Comparison of ENCODE assay signal across 13 cellular contexts in the genomic region with DNA sequence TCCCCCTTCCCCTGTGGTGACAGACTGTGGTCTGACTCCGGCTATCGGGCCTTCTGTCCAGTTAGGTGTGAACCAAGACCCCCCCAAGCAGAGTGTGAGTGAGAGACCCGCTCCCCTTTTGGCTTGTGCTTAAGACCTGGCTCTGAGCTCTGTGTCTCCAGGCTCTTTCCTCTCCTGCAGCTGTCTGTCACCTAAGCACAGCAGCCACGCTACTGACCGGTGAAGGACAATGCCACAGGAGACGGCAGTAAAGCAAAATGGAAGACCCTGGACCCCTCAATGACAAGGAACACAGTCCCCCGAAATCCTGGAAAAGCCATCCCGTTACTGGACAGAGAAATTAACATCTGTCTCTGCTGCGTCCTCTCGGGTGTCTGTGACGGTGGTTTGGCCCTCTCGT. TPM values are rescaled to one million over a fixed set of nuclear protein-coding genes. Genes with fewer than 3 reads are reported as not detected.
DNase-seq lines count a peak whose midpoint lies in the region; TF ChIP-seq lines count a peak whose summit lies in the region.
"Had no signal": no experiment of that assay in that cellular context is flagged by ENCODE, and none has a peak within 500 bp of the region (broad histone marks: within the 10 kb centered on the region; RNA-seq: fewer than 3 reads in every experiment).

No MANE protein-coding gene starts in this region.

- H3K36me3 ChIP-seq in breast epithelium: no peaks in the 10 kb centered on the region
- no peaks in the 10 kb centered on the region for H3K36me3 ChIP-seq in mammary epithelial cell (ENCODE audit: insufficient read depth, low read length)
- no peaks in the 10 kb centered on the region for H3K36me3 ChIP-seq in hepatocyte (replicated peaks; ENCODE audit: insufficient read depth, low read depth)
- no peaks in the 10 kb centered on the region for H3K36me3 ChIP-seq in stomach
- H3K36me3 ChIP-seq: colonic mucosa had no signal

- H3K9me2 ChIP-seq in hepatocyte (replicated peaks; ENCODE audit: insufficient read depth): no peaks in the 10 kb centered on the region

- CTCF ChIA-PET in mammary epithelial cell (lab: Charles Lee; ENCODE audit: low non-redundant PET): no interaction called here
- CTCF ChIA-PET in activated CD4-positive, alpha-beta memory T cell treated with anti-CD3 and anti-CD28 coated beads for 36 hours (lab: Charles Lee): interaction anchor here (0.8 to 1.3 kb wide), 3 partner anchors 7 to 60 kb away, joined by 3 read pairs; no protein-coding TSS in a partner anchor

- TF ChIP-seq CTCF in breast epithelium (IDR thresholded peaks at IDR 0.05) (no peak), mammary epithelial cell (conservative IDR thresholded peaks at IDR 0.05 in 1 of 2, IDR thresholded peaks at IDR 0.05 in 1 of 2; ENCODE audit: extremely low read depth in 1 of 2, insufficient read depth in 1 of 2, low read depth in 1 of 2, low read length in 2 of 2) (no peak), hepatocyte (IDR thresholded peaks at IDR 0.05; ENCODE audit: poor library complexity) (no peak), stomach (IDR thresholded peaks at IDR 0.05) (no peak)

- TF ChIP-seq POLR2A in breast epithelium (IDR thresholded peaks at IDR 0.05) (no peak), stomach (IDR thresholded peaks at IDR 0.05) (no peak)

- peak overlapping the region; percentile 72 to 93 for H3K27ac ChIP-seq in breast epithelium
- no peak overlapping the region for H3K27ac ChIP-seq in mammary epithelial cell (ENCODE audit: insufficient read depth, low read depth, low read length)
- peak overlapping the region; percentile 44 for H3K27ac ChIP-seq in hepatocyte
- H3K27ac ChIP-seq in stomach: peak overlapping the region in 4 of 5 donors; percentile 59 to 79 (median 70)
- H3K27ac ChIP-seq: colonic mucosa had no signal

- DNase-seq in breast epithelium (ENCODE audit: low spot score in 2 of 2): no peak
- DNase-seq in mammary epithelial cell: no peak
- no peak for DNase-seq in activated CD4-positive, alpha-beta memory T cell treated with anti-CD3 and anti-CD28 coated beads for 36 hours
- DNase-seq in hepatocyte (ENCODE audit: low spot score): no peak
- no peak for DNase-seq in stomach
- no peak for DNase-seq in SHP77 (lab: John Stamatoyannopoulos, UW)
- no peak for DNase-seq in NCI-H345 treated with DMSO at 0.1 percent for 48 hours (lab: John Stamatoyannopoulos, UW; ENCODE audit: unreplicated experiment)
- DNase-seq in middle frontal gyrus (ENCODE audit: extremely low spot score, low spot score): no peak
- DNase-seq: activated gamma-delta T cell treated with Interleukin-2 at 50 U/mL for 16 hours, colonic mucosa, DMS153, NCI-H2081 treated with DMSO at 0.1 percent for 48 hours had no signal

- in situ Hi-C loops in mammary epithelial cell (cut with MboI; ENCODE audit: low sequenced_read_pairs in 2 of 2): no loop called here

- no TSS peak for BruUV-seq in mammary epithelial cell (replicated peaks; lab: Mats Ljungman, UMichigan)

- H3K4me1 ChIP-seq in breast epithelium (peaks cover 19 to 20% of the 10 kb centered on the region in 2 donors), mammary epithelial cell (ENCODE audit: insufficient read depth, low read length) (peaks cover 30% of the 10 kb centered on the region), hepatocyte (ENCODE audit: insufficient read depth) (peaks cover 8% of the 10 kb centered on the region), stomach (peaks cover 22 to 81% (median 64%) of the 10 kb centered on the region in 4 donors)
- H3K4me1 ChIP-seq: colonic mucosa, parathyroid adenoma had no signal

- H4K20me1 ChIP-seq in mammary epithelial cell (ENCODE audit: insufficient read depth, low read length): peaks cover 3% of the 10 kb centered on the region
- H4K20me1 ChIP-seq in hepatocyte (ENCODE audit: insufficient read depth, poor library complexity, severe bottlenecking): peaks cover 28% of the 10 kb centered on the region

- WGBS in mammary epithelial cell (ENCODE audit: low coverage, missing lambda C conversion rate): 92% methylated on average over 12 of the region's 12 CpGs
- 87% methylated on average over 12 of the region's 12 CpGs for WGBS in hepatocyte (ENCODE audit: low lambda C conversion rate, missing lambda C conversion rate)
- 82 to 95% (median 89%) methylated on average over 12 of the region's 12 CpGs for WGBS in stomach, 5 donors

- H3K4me2 ChIP-seq in mammary epithelial cell (ENCODE audit: insufficient read depth, low read depth, low read length) (no peak overlapping the region), hepatocyte (no peak overlapping the region)

- peak overlapping the region; percentile 89 for H3K27ac Mint-ChIP-seq in activated CD4-positive, alpha-beta memory T cell treated with anti-CD3 and anti-CD28 coated beads for 36 hours

- no peak overlapping the region for H3K4me3 Mint-ChIP-seq in activated CD4-positive, alpha-beta memory T cell treated with anti-CD3 and anti-CD28 coated beads for 36 hours

- H3K9ac ChIP-seq in mammary epithelial cell (ENCODE audit: insufficient read depth, low read length): no peak overlapping the region
- H3K9ac ChIP-seq: parathyroid adenoma had no signal

- H3K27me3 ChIP-seq in breast epithelium (no peaks in the 10 kb centered on the region), mammary epithelial cell (ENCODE audit: insufficient read depth, low read length) (no peaks in the 10 kb centered on the region), hepatocyte (no peaks in the 10 kb centered on the region), stomach (no peaks in the 10 kb centered on the region)
- H3K27me3 ChIP-seq: colonic mucosa had no signal

- POLR2A ChIA-PET in activated CD4-positive, alpha-beta memory T cell treated with anti-CD3 and anti-CD28 coated beads for 36 hours (lab: Charles Lee): interaction anchor here (1.0 to 1.1 kb wide), 2 partner anchors 9 to 41 kb away, joined by 3 to 5 read pairs; no protein-coding TSS in a partner anchor

- no peaks in the 10 kb centered on the region for H3K27me3 Mint-ChIP-seq in activated CD4-positive, alpha-beta memory T cell treated with anti-CD3 and anti-CD28 coated beads for 36 hours

- peaks cover 84% of the 10 kb centered on the region for H3K4me1 Mint-ChIP-seq in activated CD4-positive, alpha-beta memory T cell treated with anti-CD3 and anti-CD28 coated beads for 36 hours (ENCODE audit: low read depth)

- no peaks in the 10 kb centered on the region for H3K9me3 ChIP-seq in breast epithelium
- H3K9me3 ChIP-seq in mammary epithelial cell (replicated peaks; ENCODE audit: insufficient read depth, low read length): no peaks in the 10 kb centered on the region
- no peaks in the 10 kb centered on the region for H3K9me3 ChIP-seq in hepatocyte (ENCODE audit: low read depth)
- no peaks in the 10 kb centered on the region for H3K9me3 ChIP-seq in stomach
- H3K9me3 ChIP-seq: colonic mucosa had no signal

- peaks cover 96% of the 10 kb centered on the region for H3K79me2 ChIP-seq in mammary epithelial cell (ENCODE audit: insufficient read depth, low read length)
- peaks cover 85% of the 10 kb centered on the region for H3K79me2 ChIP-seq in hepatocyte

- no peak for TF ChIP-seq EP300 in stomach (IDR thresholded peaks at IDR 0.05)

- dilution Hi-C loops in mammary epithelial cell (cut with HindIII; ENCODE audit: low sequenced_read_pairs): no loop called here

- peaks cover 3% of the 10 kb centered on the region for H3K36me3 Mint-ChIP-seq in activated CD4-positive, alpha-beta memory T cell treated with anti-CD3 and anti-CD28 coated beads for 36 hours

- intact Hi-C loops in breast epithelium (cut with DNase I; ENCODE audit: low total_unique reads): no loop called here
- intact Hi-C loops in mammary epithelial cell (cut with micrococcal nuclease): no loop called here
- intact Hi-C loops in activated CD4-positive, alpha-beta memory T cell treated with anti-CD3 and anti-CD28 coated beads for 36 hours (cut with micrococcal nuclease): no loop called here
- intact Hi-C loops in stomach (cut with DNase I; ENCODE audit: low total_unique reads): no loop called here

- no peaks in the 10 kb centered on the region for H3K9me3 Mint-ChIP-seq in activated CD4-positive, alpha-beta memory T cell treated with anti-CD3 and anti-CD28 coated beads for 36 hours

- H3K4me3 ChIP-seq in breast epithelium: no peak overlapping the region
- H3K4me3 ChIP-seq in mammary epithelial cell (replicated peaks in 1 of 3; ENCODE audit: insufficient read depth in 1 of 3, low read depth in 2 of 3, low read length in 3 of 3): no peak overlapping the region
- no peak overlapping the region for H3K4me3 ChIP-seq in hepatocyte
- no peak overlapping the region for H3K4me3 ChIP-seq in stomach
- H3K4me3 ChIP-seq: colonic mucosa had no signal

- H2AFZ ChIP-seq in mammary epithelial cell (ENCODE audit: low read depth, low read length): no peak overlapping the region
- H2AFZ ChIP-seq in hepatocyte: no peak overlapping the region
- H2AFZ ChIP-seq: parathyroid adenoma had no signal

RNA-seq across cellular contexts. Expression of a gene that starts 53.8 kb away (rescaled TPM):
- 10 to 100 TPM; 22.6 to 36.7 (median 33.4) TPM for total RNA-seq in breast epithelium
- total RNA-seq in mammary epithelial cell: 10 to 100 TPM; 37.9 to 40.2 TPM
- 30.2 TPM for polyA plus RNA-seq in mammary epithelial cell
- polyA minus RNA-seq in mammary epithelial cell: 83.7 TPM
- total RNA-seq in activated CD4-positive, alpha-beta memory T cell treated with anti-CD3 and anti-CD28 coated beads for 36 hours: 10 to 100 TPM; 34.8 to 36.3 TPM
- total RNA-seq in hepatocyte: 26.2 and 27.8 TPM in 2 replicates
- polyA plus RNA-seq in hepatocyte: 20.4 and 22.5 TPM in 2 replicates
- total RNA-seq in stomach: 10 to 100 TPM; 20.7 to 57.1 (median 35.1) TPM
- polyA plus RNA-seq in stomach: 10 to 100 TPM in 1 of 3 donors, 1 to 10 TPM in 2; 4.7 to 11.8 (median 9.0) TPM
